ENCODE assay signal across 25 cellular contexts in the genomic region with DNA sequence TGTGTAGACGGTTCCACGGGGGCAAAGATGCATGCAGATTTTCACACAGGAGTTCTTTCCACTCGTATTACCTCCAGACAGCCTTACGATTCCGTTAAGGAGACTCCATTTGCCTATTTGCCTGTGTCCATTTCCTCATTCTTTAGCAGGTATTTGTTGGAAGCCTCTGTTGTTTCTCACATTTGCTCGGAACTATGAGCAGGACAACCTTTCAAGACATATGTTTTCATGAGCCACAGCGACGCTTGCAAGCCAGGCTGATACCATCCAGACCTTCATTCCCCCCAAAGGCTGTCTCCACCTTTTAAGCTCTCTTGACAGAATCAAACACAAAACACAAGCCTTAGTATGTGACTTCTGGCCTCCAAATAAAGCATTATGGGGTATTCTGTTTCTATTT.
"Had no signal": no experiment of that assay in that cellular context is flagged by ENCODE, and none has a peak within 500 bp of the region (broad histone marks: within the 10 kb centered on the region; RNA-seq: fewer than 3 reads in every experiment).

No MANE protein-coding gene starts in this region.

- H3K36me3 ChIP-seq: heart left ventricle, left ventricle myocardium inferior, ovary, right atrium auricular region, right lobe of liver, tibial nerve, uterus had no signal

- H3K4me3 Mint-ChIP-seq: immature natural killer cell; naive thymus-derived CD4-positive, alpha-beta T cell; natural killer cell treated with Interleukin-12 subunit alpha and Interleukin-12 subunit beta and Interleukin-15 and Interleukin-18, amount 100 ng/mL, for 72 hours; stimulated activated memory B cell treated with anti-CD40 and anti-IgM and Interleukin-4, amounts not matched to agents 10 μg/mL and 1 μg/mL and 100 μg/mL, for 72 hours; stimulated activated naive CD8-positive, alpha-beta T cell treated with anti-CD3 and anti-CD28 coated beads, Interleukin-15, amount 100 ng/mL, for 72 hours had no signal

- DNase-seq: heart left ventricle; hypothalamus; immature natural killer cell; kidney; left ventricle myocardium inferior; midbrain; mucosa of descending colon; naive thymus-derived CD4-positive, alpha-beta T cell; ovary; right lobe of liver; spleen; stimulated activated CD4-positive, alpha-beta T cell treated with anti-CD3 and anti-CD28 coated beads, Interleukin-2, amount 100 ng/mL, for 48 hours; stimulated activated CD4-positive, alpha-beta T cell treated with anti-CD3 and anti-CD28 coated beads, Interleukin-4, amount 100 ng/mL, for 4 hours; stimulated activated CD8-positive, alpha-beta memory T cell treated with anti-CD3 and anti-CD28 coated beads, Interleukin-4, amount 100 ng/mL, for 48 hours; stimulated activated naive CD4-positive, alpha-beta T cell treated with Interleukin-2 at 50 U/mL for 16 hours; stimulated activated naive CD8-positive, alpha-beta T cell treated with anti-CD3 and anti-CD28 coated beads, Interleukin-15, amount 100 ng/mL, for 72 hours; substantia nigra; uterus had no signal

- H3K9me3 ChIP-seq: mucosa of descending colon, ovary, right lobe of liver, uterus had no signal

- H3K4me1 ChIP-seq: heart left ventricle, left ventricle myocardium inferior, right atrium auricular region, right lobe of liver, tibial nerve, uterus had no signal

- H3K27me3 Mint-ChIP-seq: naive thymus-derived CD4-positive, alpha-beta T cell; natural killer cell treated with Interleukin-12 subunit alpha and Interleukin-12 subunit beta and Interleukin-15 and Interleukin-18, amount 100 ng/mL, for 72 hours; progenitor cell of endocrine pancreas; stimulated activated memory B cell treated with anti-CD40 and anti-IgM and Interleukin-4, amounts not matched to agents 10 μg/mL and 1 μg/mL and 100 μg/mL, for 72 hours; stimulated activated naive CD8-positive, alpha-beta T cell treated with anti-CD3 and anti-CD28 coated beads, Interleukin-15, amount 100 ng/mL, for 72 hours had no signal

- H3K27me3 ChIP-seq: heart left ventricle, ovary, right atrium auricular region, right lobe of liver, spleen, tibial nerve, uterus had no signal

- H3K27ac Mint-ChIP-seq: naive thymus-derived CD4-positive, alpha-beta T cell; progenitor cell of endocrine pancreas; stimulated activated memory B cell treated with anti-CD40 and anti-IgM and Interleukin-4, amounts not matched to agents 10 μg/mL and 1 μg/mL and 100 μg/mL, for 72 hours had no signal

- ATAC-seq: heart left ventricle; mucosa of descending colon; naive thymus-derived CD4-positive, alpha-beta T cell; natural killer cell treated with Interleukin-12 subunit alpha and Interleukin-12 subunit beta and Interleukin-15 and Interleukin-18, amount 100 ng/mL, for 72 hours; right lobe of liver; stimulated activated memory B cell treated with anti-CD40 and anti-IgM and Interleukin-4, amounts not matched to agents 10 μg/mL and 1 μg/mL and 100 μg/mL, for 72 hours; stimulated activated naive CD8-positive, alpha-beta T cell treated with anti-CD3 and anti-CD28 coated beads, Interleukin-15, amount 100 ng/mL, for 72 hours had no signal

- H3K27ac ChIP-seq: heart left ventricle, left ventricle myocardium inferior, ovary, right atrium auricular region, right lobe of liver, skin epidermis, spleen, tibial nerve, uterus had no signal

- H3K4me3 ChIP-seq: heart left ventricle, left ventricle myocardium inferior, lung, mucosa of descending colon, ovary, right atrium auricular region, right lobe of liver, skin epidermis, spleen, tibial nerve, uterus had no signal
